8 cellular contexts compared by ENCODE assay signal in the genomic region with DNA sequence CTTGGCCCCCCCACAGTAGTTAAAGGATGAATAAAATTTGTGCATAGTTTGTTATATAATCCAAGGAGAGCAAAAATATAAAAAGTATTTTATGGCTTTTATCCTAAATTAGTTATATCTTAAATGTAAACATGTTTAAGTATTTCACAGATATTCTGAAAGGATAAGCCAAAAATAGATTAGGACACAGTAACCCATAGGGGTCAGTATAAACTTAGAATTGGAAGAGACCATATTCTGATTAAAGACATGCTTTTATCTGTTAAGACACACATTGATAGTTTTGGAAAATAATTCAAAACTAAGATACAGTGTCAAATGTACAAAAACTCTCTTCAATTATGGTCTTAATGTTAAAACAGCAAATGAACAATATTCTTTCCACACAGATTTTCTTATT. TPM values are rescaled to one million over a fixed set of nuclear protein-coding genes. Genes with fewer than 3 reads are reported as not detected.
DNase-seq lines count a peak whose midpoint lies in the region; ATAC-seq, FAIRE-seq and TF ChIP-seq lines count a peak whose summit lies in the region.

No MANE protein-coding gene starts in this region.

- no peaks in the 10 kb centered on the region for H3K9me3 Mint-ChIP-seq in activated T-helper 2 cell treated with anti-CD3 and anti-CD28 coated beads, Interferon-gamma antibody, Interleukin-2, Interleukin-4, amounts not matched to agents 10 μg/mL and 5 μg/mL and 100 μg/mL, durations not matched to agents 14 hours and 24 hours and 36 hours

- H3K27ac ChIP-seq in DND-41 (ENCODE audit: low read length): no peak overlapping the region
- H3K27ac ChIP-seq in K562 (ENCODE audit: extremely low read depth, low read depth, low read length): no peak overlapping the region

- H3K27ac Mint-ChIP-seq in activated T-helper 2 cell treated with anti-CD3 and anti-CD28 coated beads, Interferon-gamma antibody, Interleukin-2, Interleukin-4, amounts not matched to agents 10 μg/mL and 5 μg/mL and 100 μg/mL, durations not matched to agents 14 hours and 24 hours and 36 hours: no peak overlapping the region

- H2AFZ ChIP-seq in DND-41 (ENCODE audit: low read depth, low read length) (no peak overlapping the region), K562 (ENCODE audit: low read depth, low read length) (no peak overlapping the region)

- H4K20me1 ChIP-seq in DND-41 (ENCODE audit: insufficient read depth, low read length) (no peaks in the 10 kb centered on the region), K562 (replicated peaks; ENCODE audit: control insufficient read depth, insufficient read depth, low read length) (no peaks in the 10 kb centered on the region; the same call in 1 of the 2 replicates)

- H3K9ac ChIP-seq in DND-41 (ENCODE audit: low read depth, low read length) (no peak overlapping the region), K562 (ENCODE audit: insufficient read depth in 1 of 2, low read depth in 2 of 2, low read length in 2 of 2) (no peak overlapping the region)

- no peaks in the 10 kb centered on the region for H3K27me3 Mint-ChIP-seq in activated T-helper 2 cell treated with anti-CD3 and anti-CD28 coated beads, Interferon-gamma antibody, Interleukin-2, Interleukin-4, amounts not matched to agents 10 μg/mL and 5 μg/mL and 100 μg/mL, durations not matched to agents 14 hours and 24 hours and 36 hours (ENCODE audit: low read depth)

- H3K9me3 ChIP-seq in DND-41 (ENCODE audit: insufficient read depth, low read length, severe bottlenecking) (no peaks in the 10 kb centered on the region), K562 (replicated peaks; ENCODE audit: control insufficient read depth, insufficient read depth, low read depth, low read length) (no peaks in the 10 kb centered on the region)

- POLR2A ChIA-PET in K562 (lab: Yijun Ruan, JAX): no interaction called here

- H3K4me3 ChIP-seq in DND-41 (ENCODE audit: low read depth in 1 of 2, low read length in 2 of 2) (no peak overlapping the region), K562 (no peak overlapping the region)

- H3K27me3 ChIP-seq in DND-41 (ENCODE audit: insufficient read depth, low read length, poor library complexity) (no peaks in the 10 kb centered on the region), K562 (ENCODE audit: control insufficient read depth in 2 of 2, insufficient read depth in 2 of 2, low read length in 2 of 2) (no peaks in the 10 kb centered on the region)

- no peak overlapping the region for H3K4me2 ChIP-seq in DND-41 (ENCODE audit: insufficient read depth, low read length)
- H3K4me2 ChIP-seq in K562 (ENCODE audit: insufficient read depth, low read length): no peak overlapping the region

- CTCF ChIA-PET in K562 (lab: Yijun Ruan, JAX; ENCODE audit: low intra/inter-chr PET ratio): interaction anchor here (0.8 to 1.2 kb wide), 2 partner anchors 15 to 55 kb away, joined by 3 to 4 read pairs; no protein-coding TSS in a partner anchor

- H3K79me2 ChIP-seq in DND-41 (ENCODE audit: insufficient read depth, low read length) (peaks cover 15% of the 10 kb centered on the region), K562 (ENCODE audit: control insufficient read depth, insufficient read depth, low read length) (peaks cover 12% of the 10 kb centered on the region)

- H3K36me3 Mint-ChIP-seq in activated T-helper 2 cell treated with anti-CD3 and anti-CD28 coated beads, Interferon-gamma antibody, Interleukin-2, Interleukin-4, amounts not matched to agents 10 μg/mL and 5 μg/mL and 100 μg/mL, durations not matched to agents 14 hours and 24 hours and 36 hours (ENCODE audit: low read depth): no peaks in the 10 kb centered on the region

- no peak for TF ChIP-seq POLR2A in K562 (conservative IDR thresholded peaks at IDR 0.05)

- DNase-seq in DND-41 (no peak), LoVo (ENCODE audit: low spot score) (peak; percentile 24), K562 (ENCODE audit: extremely low read depth in 1 of 4, low spot score in 3 of 4) (peak in 3 of 4 experiments; percentile 17 to 34 (median 26)), midbrain (lab: John Stamatoyannopoulos, UW) (peak; percentile 4), HuH-7.5 (ENCODE audit: low spot score) (no peak), GM20000 (ENCODE audit: low spot score) (no peak)
- DNase-seq in activated T-helper 2 cell treated with anti-CD3 and anti-CD28 coated beads, Interferon-gamma antibody, Interleukin-2, Interleukin-4, amounts not matched to agents 10 μg/mL and 5 μg/mL and 100 μg/mL, durations not matched to agents 14 hours and 24 hours and 36 hours (ENCODE audit: low spot score): no peak

- no peaks in the 10 kb centered on the region for H3K9me1 ChIP-seq in K562 (ENCODE audit: control insufficient read depth, insufficient read depth, low read length)

- intact Hi-C loops in K562 (cut with micrococcal nuclease): loop anchor here (1.0 to 5.0 kb wide), 3 partner anchors 54 to 363 kb away; no protein-coding TSS in a partner anchor
- intact Hi-C loops in activated T-helper 2 cell treated with anti-CD3 and anti-CD28 coated beads, Interferon-gamma antibody, Interleukin-2, Interleukin-4, amounts not matched to agents 10 μg/mL and 5 μg/mL and 100 μg/mL, durations not matched to agents 14 hours and 24 hours and 36 hours (cut with micrococcal nuclease): loop anchor here (1.0 to 10.0 kb wide), 2 partner anchors 54 to 249 kb away; no protein-coding TSS in a partner anchor

- peak; percentile 29 for FAIRE-seq in K562 (lab: Jason Lieb, UNC)

- ATAC-seq in DND-41 (ENCODE audit: insufficient read depth, low read depth) (no peak), K562 (no peak), GM18519 (IDR thresholded peaks at IDR 0.05; ENCODE audit: low FRiP score, unreplicated experiment) (no peak)

- no peaks in the 10 kb centered on the region for H3K4me1 Mint-ChIP-seq in activated T-helper 2 cell treated with anti-CD3 and anti-CD28 coated beads, Interferon-gamma antibody, Interleukin-2, Interleukin-4, amounts not matched to agents 10 μg/mL and 5 μg/mL and 100 μg/mL, durations not matched to agents 14 hours and 24 hours and 36 hours (ENCODE audit: low read depth)

- in situ Hi-C loops in K562 (cut with MboI): no loop called here

- H3K4me3 Mint-ChIP-seq in activated T-helper 2 cell treated with anti-CD3 and anti-CD28 coated beads, Interferon-gamma antibody, Interleukin-2, Interleukin-4, amounts not matched to agents 10 μg/mL and 5 μg/mL and 100 μg/mL, durations not matched to agents 14 hours and 24 hours and 36 hours (ENCODE audit: low read depth): no peak overlapping the region

- TF ChIP-seq EP300 in K562 (IDR thresholded peaks at IDR 0.05; ENCODE audit: low read length): no peak

- H3K36me3 ChIP-seq in DND-41 (ENCODE audit: insufficient read depth, low read length) (no peaks in the 10 kb centered on the region; the same call in 1 of the 2 replicates), K562 (ENCODE audit: control insufficient read depth, insufficient read depth, low read length) (no peaks in the 10 kb centered on the region)

- peak; percentile 60 to 78 for TF ChIP-seq RAD21 in K562 (CRISPR knock-in tag; conservative IDR thresholded peaks at IDR 0.05 in 1 of 2, IDR thresholded peaks at IDR 0.05 in 1 of 2)

- H3K4me1 ChIP-seq in DND-41 (ENCODE audit: insufficient read depth, low read length) (peaks cover 10% of the 10 kb centered on the region), K562 (replicated peaks in 1 of 2; ENCODE audit: control insufficient read depth in 2 of 2, insufficient read depth in 2 of 2, low read length in 2 of 2) (peaks cover 0 to 3% of the 10 kb centered on the region in 2 experiments; a peak in 1 of 5 replicates)

- peak; percentile 55 for TF ChIP-seq CTCF in DND-41 (IDR thresholded peaks at IDR 0.05; ENCODE audit: borderline replicate concordance, extremely low read depth, low read length, poor library complexity, severe bottlenecking)
- peak in 2 of 3 experiments; percentile 41 to 77; a peak in 4 of 6 replicates for TF ChIP-seq CTCF in K562 (IDR thresholded peaks at IDR 0.05 in 2 of 3, conservative IDR thresholded peaks at IDR 0.05 in 1 of 3; ENCODE audit: insufficient read depth in 2 of 3, low read depth in 1 of 3, low read length in 3 of 3)
- no peak for TF ChIP-seq CTCF in GM20000 (IDR thresholded peaks at IDR 0.05; ENCODE audit: extremely low read depth, missing control alignments)

- BruUV-seq in K562 (replicated peaks; lab: Mats Ljungman, UMichigan): no TSS peak

TF ChIP-seq in K562, 482 proteins besides CTCF, POLR2A, EP300 and RAD21 (continues in another document):
- TF ChIP-seq MEF2A (IDR thresholded peaks at IDR 0.05; ENCODE audit: control insufficient read depth, low read depth, low read length) (peak; percentile 97), SMC3 (conservative IDR thresholded peaks at IDR 0.05; ENCODE audit: insufficient read depth, low read depth, low read length) (0 out of 2 replicates have a peak, but pooled peaks have one; percentile 20), ZNF76 (CRISPR knock-in tag; IDR thresholded peaks at IDR 0.05; ENCODE audit: borderline replicate concordance) (no peak), MEF2D (tag; conservative IDR thresholded peaks at IDR 0.05; ENCODE audit: low read depth) (peak; percentile 78), FOXK2 (conservative IDR thresholded peaks at IDR 0.05 in 1 of 2, IDR thresholded peaks at IDR 0.05 in 1 of 2; ENCODE audit: low read depth in 2 of 2) (peak; percentile 36 to 37; a peak in 2 of 4 replicates), XRCC5 (IDR thresholded peaks at IDR 0.05; ENCODE audit: low read depth, low read length) (no peak)

RNA-seq across cellular contexts. Expression of a gene that starts 4.5 kb away (rescaled TPM):
- total RNA-seq in K562 (2011; cell fraction: chromatin; rRNA removed; ENCODE audit: low replicate concordance): 38.5 and 69.1 TPM in 2 replicates
- 36.2 and 45.5 TPM in 2 replicates for total RNA-seq in K562 (2011; cell fraction: nucleolus; rRNA removed)
- total RNA-seq in K562 (2011; cell fraction: nucleoplasm; rRNA removed): 60.6 and 64.2 TPM in 2 replicates
- total RNA-seq in K562 (2014; rRNA removed) (27.3 and 28.8 TPM in 2 replicates), K562 (2014; rRNA removed; fragmentation: Illumina TruSeq; extraction: Trizol) (59.6 and 71.7 TPM in 2 replicates), K562 (2015; rRNA removed; fragmentation: Illumina TruSeq; extraction: Trizol) (36.1 and 39.7 TPM in 2 replicates), K562 (2021) (31.7 and 34.3 TPM in 2 replicates)
- polyA plus RNA-seq in K562 (2011; rRNA removed) (41.2 and 64.6 TPM in 2 replicates), K562 (2014; fragmentation: Illumina TruSeq; extraction: Trizol) (46.1 and 47.9 TPM in 2 replicates), K562 (2014; fragmentation: Nextera tagmentation; extraction: Ambion mirVana) (10 to 100 TPM; 33.2 to 37.3 TPM), K562 (2014; rRNA removed) (41.0 and 42.2 TPM in 2 replicates)
- polyA plus RNA-seq in K562 (2011; cell fraction: cytosol; rRNA removed): 11.4 and 28.5 TPM in 2 replicates
- 5.9 and 7.8 TPM in 2 replicates for polyA plus RNA-seq in K562 (2011; cell fraction: nucleus; rRNA removed)
- 36.2 and 48.5 TPM in 2 replicates for polyA plus RNA-seq in K562 (2012)
- polyA minus RNA-seq in K562 (2011; rRNA and poly(A)+ RNA removed): 84.9 and 96.4 TPM in 2 replicates
- polyA minus RNA-seq in K562 (2011; cell fraction: cytosol; rRNA and poly(A)+ RNA removed): 25.8 and 31.9 TPM in 2 replicates
- polyA minus RNA-seq in K562 (2011; cell fraction: nucleus; rRNA and poly(A)+ RNA removed): 10.9 and 19.4 TPM in 2 replicates
- total RNA-seq in activated T-helper 2 cell treated with anti-CD3 and anti-CD28 coated beads, Interferon-gamma antibody, Interleukin-2, Interleukin-4, amounts not matched to agents 10 μg/mL and 5 μg/mL and 100 μg/mL, durations not matched to agents 14 hours and 24 hours and 36 hours: 44.0 and 46.4 TPM in 2 replicates

Comparison
In these comparisons a context has a peak if more than half of its experiments do, and no peak if none do; other contexts are left out.
1. DNase-seq: peak in LoVo (single experiment), K562 (3 of 4) and midbrain (single experiment); none in DND-41 (single experiment), HuH-7.5 (single experiment), activated T-helper 2 cell treated with anti-CD3 and anti-CD28 coated beads, Interferon-gamma antibody, Interleukin-2, Interleukin-4, amounts not matched to agents 10 μg/mL and 5 μg/mL and 100 μg/mL, durations not matched to agents 14 hours and 24 hours and 36 hours (single experiment) and GM20000 (single experiment).